In genomic region chr5:140174472-140175366, GRCh38 we compare ENCODE assay signal across 8 cellular contexts. TPM values are rescaled to one million over a fixed set of nuclear protein-coding genes. Genes with fewer than 3 reads are reported as not detected.
DNase-seq lines count a peak whose midpoint lies in the region; ATAC-seq and TF ChIP-seq lines count a peak whose summit lies in the region.

TSS of gene CYSTM1 (plus strand) at chr5:140175188. CDS start at chr5:140194466, 19,278 bp downstream.

- ATAC-seq in RWPE2 (ENCODE audit: low read depth) = peak; percentile 88
- ATAC-seq in natural killer cell treated with Interleukin-12 subunit alpha and Interleukin-12 subunit beta and Interleukin-15 and Interleukin-18, amount 100 ng/mL, for 72 hours = peak; percentile 97
- ATAC-seq in stimulated activated naive CD8-positive, alpha-beta T cell treated with anti-CD3 and anti-CD28 coated beads, Interleukin-15, Interleukin-2, amounts not matched to agents 100 U/mL and 50 U/mL, for 24 hours = peak; percentile 93

- no peaks in the 10 kb centered on the region for H3K9me3 Mint-ChIP-seq in natural killer cell treated with Interleukin-12 subunit alpha and Interleukin-12 subunit beta and Interleukin-15 and Interleukin-18, amount 100 ng/mL, for 72 hours

- no peaks in the 10 kb centered on the region for H3K36me3 Mint-ChIP-seq in natural killer cell treated with Interleukin-12 subunit alpha and Interleukin-12 subunit beta and Interleukin-15 and Interleukin-18, amount 100 ng/mL, for 72 hours

- no peaks in the 10 kb centered on the region for H4K20me1 ChIP-seq in Loucy (ENCODE audit: insufficient read depth, low read length, poor library complexity, severe bottlenecking)

- H3K9me3 ChIP-seq in Loucy (ENCODE audit: insufficient read depth, low read depth, low read length) (no peaks in the 10 kb centered on the region), RWPE2 (ENCODE audit: severe bottlenecking) (no peaks in the 10 kb centered on the region)

- H3K27ac Mint-ChIP-seq in natural killer cell treated with Interleukin-12 subunit alpha and Interleukin-12 subunit beta and Interleukin-15 and Interleukin-18, amount 100 ng/mL, for 72 hours = peak within 1 kb of the TSS; percentile 52 to 79

- peaks cover 17 to 20% of the 10 kb centered on the region in 2 donors for H3K4me1 Mint-ChIP-seq in natural killer cell treated with Interleukin-12 subunit alpha and Interleukin-12 subunit beta and Interleukin-15 and Interleukin-18, amount 100 ng/mL, for 72 hours (ENCODE audit: low read depth in 2 of 2)

- peaks cover 8 to 9% of the 10 kb centered on the region in 2 donors for H3K27me3 Mint-ChIP-seq in natural killer cell treated with Interleukin-12 subunit alpha and Interleukin-12 subunit beta and Interleukin-15 and Interleukin-18, amount 100 ng/mL, for 72 hours

- H3K4me1 ChIP-seq in Loucy (ENCODE audit: insufficient read depth, low read length, poor library complexity, severe bottlenecking) = peaks cover 11% of the 10 kb centered on the region
- no peaks in the 10 kb centered on the region for H3K4me1 ChIP-seq in RWPE2 (ENCODE audit: insufficient read depth, poor library complexity, severe bottlenecking)

- H3K36me3 ChIP-seq in Loucy (ENCODE audit: insufficient read depth, low read length) = no peaks in the 10 kb centered on the region
- no peaks in the 10 kb centered on the region for H3K36me3 ChIP-seq in RWPE2 (ENCODE audit: low read depth)

- H3F3A ChIP-seq in Loucy (ENCODE audit: low read depth) = peaks cover 10% of the 10 kb centered on the region; the same call in 1 of the 2 replicates

- H3K9me2 ChIP-seq in Loucy (replicated peaks; ENCODE audit: low read depth, low read length) = no peaks in the 10 kb centered on the region

- H3K4me2 ChIP-seq in Loucy (ENCODE audit: low read depth, low read length, poor library complexity, severe bottlenecking) = peak within 1 kb of the TSS; percentile 82

- peak within 1 kb of the TSS; percentile 83 for H3K4me3 ChIP-seq in Loucy (ENCODE audit: low read length, poor library complexity, severe bottlenecking)
- peak within 1 kb of the TSS; percentile 70 for H3K4me3 ChIP-seq in RWPE2 (ENCODE audit: severe bottlenecking)
- peak within 1 kb of the TSS; percentile 87 for H3K4me3 ChIP-seq in fibroblast of pulmonary artery (replicated peaks; ENCODE audit: low read depth, low read length)

- peak within 1 kb of the TSS; percentile 72 for H3K9ac ChIP-seq in Loucy (ENCODE audit: low read depth, low read length, poor library complexity, severe bottlenecking)

- no peaks in the 10 kb centered on the region for H3K27me3 ChIP-seq in Loucy (ENCODE audit: insufficient read depth, low read length, poor library complexity, severe bottlenecking)
- no peaks in the 10 kb centered on the region for H3K27me3 ChIP-seq in RWPE2 (ENCODE audit: insufficient read depth, poor library complexity, severe bottlenecking)

- H3K27ac ChIP-seq in RWPE2 (ENCODE audit: poor library complexity, severe bottlenecking) = peak within 1 kb of the TSS; percentile 51

- H3K79me2 ChIP-seq in Loucy (ENCODE audit: insufficient read depth, low read length) = no peaks in the 10 kb centered on the region

- H3K4me3 Mint-ChIP-seq in natural killer cell treated with Interleukin-12 subunit alpha and Interleukin-12 subunit beta and Interleukin-15 and Interleukin-18, amount 100 ng/mL, for 72 hours = peak within 1 kb of the TSS; percentile 96

- DNase-seq in EH (ENCODE audit: low read depth) = peak; percentile 87
- DNase-seq in H4 (ENCODE audit: low spot score) = peak; percentile 91
- peak; percentile 97 for DNase-seq in RWPE2 (ENCODE audit: low spot score)
- DNase-seq in activated effector memory CD4-positive, alpha-beta T cell treated with Interleukin-2 at 50 U/mL for 16 hours = peak; percentile 94
- peak; percentile 96 for DNase-seq in fibroblast of pulmonary artery (ENCODE audit: low read depth)
- DNase-seq in natural killer cell treated with Interleukin-12 subunit alpha and Interleukin-12 subunit beta and Interleukin-15 and Interleukin-18, amount 100 ng/mL, for 72 hours (ENCODE audit: low spot score) = peak; percentile 94
- DNase-seq in stimulated activated naive CD8-positive, alpha-beta T cell treated with anti-CD3 and anti-CD28 coated beads, Interleukin-15, Interleukin-2, amounts not matched to agents 100 U/mL and 50 U/mL, for 24 hours = peak; percentile 97

- TF ChIP-seq CTCF in Loucy (conservative IDR thresholded peaks at IDR 0.05; ENCODE audit: low read length) (no peak), RWPE2 (IDR thresholded peaks at IDR 0.05; ENCODE audit: poor library complexity, severe bottlenecking) (peak; percentile 4), fibroblast of pulmonary artery (IDR thresholded peaks at IDR 0.05; ENCODE audit: low read length, missing control alignments) (no peak)

- H2AFZ ChIP-seq in Loucy (ENCODE audit: low read length) = peak within 1 kb of the TSS; percentile 98

RNA-seq across cellular contexts. Expression of gene CYSTM1, which starts in this region (rescaled TPM):
- total RNA-seq in H4 (2014; rRNA removed; shearing (Covaris generic)) = 15.4 and 23.0 TPM in 2 replicates
- 10 to 100 TPM; 11.7 to 14.8 TPM for total RNA-seq in natural killer cell treated with Interleukin-12 subunit alpha and Interleukin-12 subunit beta and Interleukin-15 and Interleukin-18, amount 100 ng/mL, for 72 hours

Comparison
In these comparisons a context has a peak if more than half of its experiments do, and no peak if none do; other contexts are left out.
1. Peak in every context shown above with its lines: DNase-seq, ATAC-seq, H3K4me3 ChIP-seq and H3K27ac ChIP-seq.